In the genomic region with DNA sequence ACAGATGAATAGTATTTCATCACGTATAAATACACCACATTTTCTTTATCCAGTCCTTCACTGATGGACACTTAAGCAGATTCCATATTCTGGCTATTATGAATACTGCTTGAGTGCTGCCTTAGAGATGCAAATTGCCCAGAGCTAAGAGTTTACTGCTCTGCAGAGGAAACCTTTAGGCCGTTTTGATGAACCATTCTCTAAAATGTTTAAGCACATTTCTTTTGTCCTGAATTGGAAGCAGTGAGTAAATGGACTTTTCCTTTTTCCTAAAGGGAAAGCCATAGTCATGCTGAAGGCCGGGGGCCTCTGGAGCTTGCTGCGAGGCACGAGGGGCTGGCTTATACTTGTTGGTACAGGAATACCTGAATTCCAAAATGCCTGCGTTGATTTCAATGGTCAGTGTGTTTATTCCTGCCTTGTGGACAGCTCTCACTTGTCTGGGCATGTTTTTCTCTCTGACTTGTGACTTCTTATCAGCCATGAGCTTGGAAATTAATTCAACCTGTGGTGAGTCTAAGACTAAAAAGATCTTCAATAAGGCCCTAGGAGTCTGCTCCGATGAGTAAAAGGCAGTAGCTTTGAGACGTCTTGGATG, we compare ENCODE assay signal across 28 cellular contexts.
"Had no signal": no experiment of that assay in that cellular context is flagged by ENCODE, and none has a peak within 500 bp of the region (broad histone marks: within the 10 kb centered on the region; RNA-seq: fewer than 3 reads in every experiment).

No MANE protein-coding gene starts in this region.

- H3K36me3 ChIP-seq: ovary, tibial artery had no signal

- H3K27ac ChIP-seq: body of pancreas, coronary artery, ovary, tibial artery had no signal

- DNase-seq: activated CD4-positive, alpha-beta T cell treated with anti-CD3 and anti-CD28 coated beads for 36 hours; activated CD4-positive, CD25-positive, alpha-beta regulatory T cell; activated CD8-positive, alpha-beta memory T cell treated with anti-CD3 and anti-CD28 coated beads, Interleukin-2, amount 10 ng/mL, durations not matched to agents 7 days and 5 days; activated CD8-positive, alpha-beta T cell treated with anti-CD3 and anti-CD28 coated beads, Interleukin-2, amount 10 ng/mL, durations not matched to agents 7 days and 5 days; activated naive CD4-positive, alpha-beta T cell; activated T-cell treated with anti-CD3 and anti-CD28 coated beads, Interleukin-2, amount 50 U/mL, for 48 hours; anterior cingulate cortex; body of pancreas; dorsolateral prefrontal cortex; effector memory CD8-positive, alpha-beta T cell; foreskin melanocyte; islet precursor cell; left cardiac atrium; left ventricle myocardium superior; naive B cell; nephron progenitor cell; ovary; stimulated activated CD4-positive, alpha-beta T cell treated with anti-CD3 and anti-CD28 coated beads, Interleukin-1b, Interleukin-23, amount 100 ng/mL, for 48 hours; stimulated activated CD4-positive, alpha-beta T cell treated with anti-CD3 and anti-CD28 coated beads, Interleukin-4, amount 100 ng/mL, for 4 hours; stimulated activated CD8-positive, alpha-beta memory T cell treated with anti-CD3 and anti-CD28 coated beads, Interleukin-4, amount 100 ng/mL, for 48 hours; stimulated activated naive CD8-positive, alpha-beta T cell treated with anti-CD3 and anti-CD28 coated beads, Interleukin-15, amount 100 ng/mL, for 72 hours; T-helper 1 cell; tibial artery had no signal

- H3K9me3 ChIP-seq: body of pancreas, ovary, tibial artery had no signal

- ATAC-seq: activated CD4-positive, alpha-beta T cell treated with anti-CD3 and anti-CD28 coated beads for 36 hours; activated CD8-positive, alpha-beta memory T cell treated with anti-CD3 and anti-CD28 coated beads, Interleukin-2, amount 10 ng/mL, durations not matched to agents 7 days and 5 days; activated CD8-positive, alpha-beta T cell treated with anti-CD3 and anti-CD28 coated beads, Interleukin-2, amount 10 ng/mL, durations not matched to agents 7 days and 5 days; body of pancreas; effector memory CD8-positive, alpha-beta T cell; esophagus mucosa; left cardiac atrium; left ventricle myocardium superior; sciatic nerve; stimulated activated memory B cell treated with anti-CD40 and anti-IgM and Interleukin-4, amounts not matched to agents 10 μg/mL and 1 μg/mL and 100 μg/mL, for 72 hours; stimulated activated naive CD8-positive, alpha-beta T cell treated with anti-CD3 and anti-CD28 coated beads, Interleukin-15, amount 100 ng/mL, for 72 hours had no signal

- H3K4me3 ChIP-seq: body of pancreas, coronary artery, dorsolateral prefrontal cortex, ovary, skin epidermis, tibial artery had no signal

- H3K27me3 ChIP-seq: body of pancreas, dorsolateral prefrontal cortex, ovary, tibial artery had no signal

- H3K4me1 ChIP-seq: body of pancreas, tibial artery had no signal
